Comparison of ENCODE assay signal across 10 cellular contexts in the genomic region with DNA sequence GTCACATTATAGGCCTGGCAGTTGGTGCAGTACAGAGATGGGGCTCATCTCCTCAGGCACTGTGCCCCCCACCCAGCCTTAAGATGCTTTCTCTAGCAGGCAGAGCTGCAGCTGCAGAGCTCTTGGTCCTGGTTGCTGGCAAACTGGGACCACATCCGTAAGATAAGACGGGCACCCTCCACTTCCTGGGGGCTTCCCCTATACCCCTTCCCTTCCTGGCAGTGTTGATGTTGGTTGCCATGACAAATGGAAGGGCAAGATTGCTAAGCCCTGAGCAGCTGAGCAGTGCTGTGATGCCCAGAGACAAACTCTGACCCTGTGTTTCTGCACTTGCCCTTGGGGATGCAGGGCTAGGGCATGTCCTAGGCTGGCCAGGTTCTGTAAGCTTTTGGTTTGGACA.
A peak's percentile ranks its signal among the peaks of the same experiment; 100 is the strongest.
DNase-seq lines count a peak whose midpoint lies in the region; ATAC-seq, FAIRE-seq and TF ChIP-seq lines count a peak whose summit lies in the region.
"Had no signal": no experiment of that assay in that cellular context is flagged by ENCODE, and none has a peak within 500 bp of the region (broad histone marks: within the 10 kb centered on the region; RNA-seq: fewer than 3 reads in every experiment).

No MANE protein-coding gene starts in this region.

- no peaks in the 10 kb centered on the region for H3K79me2 ChIP-seq in HepG2 (ENCODE audit: insufficient read depth, low read length)

- peaks cover 75% of the 10 kb centered on the region for H3K4me1 Mint-ChIP-seq in activated T-cell treated with anti-CD3 and anti-CD28 coated beads, Interleukin-2, amount 50 U/mL, for 24 hours (ENCODE audit: low read depth)
- H3K4me1 Mint-ChIP-seq in naive B cell = peaks cover 36 to 51% (median 42%) of the 10 kb centered on the region in 3 donors

- no peak overlapping the region for H3K4me2 ChIP-seq in HepG2 (ENCODE audit: low read depth, low read length)

- ATAC-seq in HepG2 (no peak), right lobe of liver (no peak), naive B cell (ENCODE audit: low read depth in 2 of 2) (peak; percentile 26 to 34)

- no peak overlapping the region for H3K4me3 ChIP-seq in HepG2 (replicated peaks in 1 of 3; ENCODE audit: insufficient read depth in 1 of 3, low read depth in 2 of 3, low read length in 3 of 3)
- no peak overlapping the region for H3K4me3 ChIP-seq in right lobe of liver
- H3K4me3 ChIP-seq: lung had no signal

- no TSS peak for BruUV-seq in HepG2 (replicated peaks; lab: Mats Ljungman, UMichigan)

- in situ Hi-C loops in HepG2 (cut with HindIII; ENCODE audit: extremely low pct_ligation_motif_present, low pct_unique_long_range_greater_than_20kb) = no loop called here
- in situ Hi-C loops in G401 (cut with HindIII; ENCODE audit: low sequenced_read_pairs) = no loop called here

- TF ChIP-seq EP300 in HepG2 (IDR thresholded peaks at IDR 0.05; ENCODE audit: low read depth in 2 of 2, low read length in 2 of 2) (no peak), HepG2 (CRISPR knock-in tag; IDR thresholded peaks at IDR 0.05; ENCODE audit: borderline replicate concordance) (no peak)

- no peak overlapping the region for H2AFZ ChIP-seq in HepG2 (ENCODE audit: low read length)

- no peak overlapping the region for H3K9ac ChIP-seq in HepG2 (ENCODE audit: insufficient read depth, low read depth, low read length)

- DNase-seq in HepG2 (ENCODE audit: low spot score) (no peak), right lobe of liver (no peak), naive B cell (peak; percentile 31), HEK293T (ENCODE audit: extremely low spot score) (no peak), G401 (ENCODE audit: low spot score) (no peak), GDM1 (lab: John Stamatoyannopoulos, UW) (no peak), ecto neural progenitor cell (ENCODE audit: low spot score) (no peak)
- peak; percentile 49 for DNase-seq in activated T-cell treated with anti-CD3 and anti-CD28 coated beads, Interleukin-2, amount 50 U/mL, for 24 hours
- DNase-seq: NCI-H187 had no signal

- TF ChIP-seq POLR2A in HepG2 (IDR thresholded peaks at IDR 0.05; ENCODE audit: insufficient read depth in 1 of 2, low read depth in 2 of 2, low read length in 2 of 2) = no peak
- TF ChIP-seq POLR2A in right lobe of liver (IDR thresholded peaks at IDR 0.05) = no peak

- no peaks in the 10 kb centered on the region for H3K9me3 ChIP-seq in HepG2 (ENCODE audit: low read length)
- no peaks in the 10 kb centered on the region for H3K9me3 ChIP-seq in right lobe of liver

- FAIRE-seq in HepG2 (lab: Jason Lieb, UNC) = no peak

- H3K36me3 Mint-ChIP-seq in activated T-cell treated with anti-CD3 and anti-CD28 coated beads, Interleukin-2, amount 50 U/mL, for 24 hours (ENCODE audit: low read depth) = no peaks in the 10 kb centered on the region
- no peaks in the 10 kb centered on the region for H3K36me3 Mint-ChIP-seq in naive B cell

- H3K27ac ChIP-seq in HepG2 (ENCODE audit: extremely low read length, insufficient read depth, low read length) (peak overlapping the region; percentile 75), right lobe of liver (no peak overlapping the region)

- no peaks in the 10 kb centered on the region for H4K20me1 ChIP-seq in HepG2 (ENCODE audit: insufficient read depth, low read length)

- intact Hi-C loops in HepG2 (cut with micrococcal nuclease; ENCODE audit: unreplicated experiment) (loop anchor here (2.0 kb wide), 2 partner anchors 13 to 483 kb away; no protein-coding TSS in a partner anchor), right lobe of liver (cut with DNase I) (loop anchor here in 1 of 2 donors (10.0 kb wide), 1 partner anchor 131 kb away; the partner anchor contains the start of gene EEPD1)

- CTCF ChIA-PET in HepG2 (lab: Yijun Ruan, JAX; ENCODE audit: low intra/inter-chr PET ratio, low total read pairs) = no interaction called here
- CTCF ChIA-PET in HEK293T (lab: Yijun Ruan, JAX) = no interaction called here

- H3K27me3 ChIP-seq in HepG2 (ENCODE audit: control insufficient read depth in 1 of 2, insufficient read depth in 2 of 2, low read length in 2 of 2) (no peaks in the 10 kb centered on the region), right lobe of liver (no peaks in the 10 kb centered on the region)

- H3K27me3 Mint-ChIP-seq in activated T-cell treated with anti-CD3 and anti-CD28 coated beads, Interleukin-2, amount 50 U/mL, for 24 hours = no peaks in the 10 kb centered on the region
- peaks cover under 1 to 8% (median 2%) of the 10 kb centered on the region in 3 donors for H3K27me3 Mint-ChIP-seq in naive B cell

- POLR2A ChIA-PET in HepG2 (lab: Yijun Ruan, JAX) (no interaction called here), HEK293T (lab: Yijun Ruan, JAX) (no interaction called here)

- H3K27ac Mint-ChIP-seq in activated T-cell treated with anti-CD3 and anti-CD28 coated beads, Interleukin-2, amount 50 U/mL, for 24 hours = peak overlapping the region; percentile 94
- H3K27ac Mint-ChIP-seq in naive B cell = peak overlapping the region; percentile 66 to 98 (median 93)

- TF ChIP-seq RAD21 in HepG2 (CRISPR knock-in tag; IDR thresholded peaks at IDR 0.05) = no peak

- no peaks in the 10 kb centered on the region for H3K9me3 Mint-ChIP-seq in activated T-cell treated with anti-CD3 and anti-CD28 coated beads, Interleukin-2, amount 50 U/mL, for 24 hours
- peaks cover 0 to 2% (median 0%) of the 10 kb centered on the region in 7 donors for H3K9me3 Mint-ChIP-seq in naive B cell

- WGBS in HepG2 (ENCODE audit: low lambda C conversion rate) = 94% methylated on average over 2 of the region's 2 CpGs
- WGBS in right lobe of liver (ENCODE audit: insufficient coverage, low coverage, low lambda C conversion rate, missing lambda C conversion rate) = 61% methylated on average over 2 of the region's 2 CpGs

- peaks cover 3 to 26% of the 10 kb centered on the region in 2 experiments; a peak in 4 of 5 replicates for H3K36me3 ChIP-seq in HepG2 (replicated peaks in 1 of 2; ENCODE audit: control insufficient read depth in 1 of 2, insufficient read depth in 2 of 2, low read length in 2 of 2)
- no peaks in the 10 kb centered on the region for H3K36me3 ChIP-seq in right lobe of liver

- H3K4me3 Mint-ChIP-seq in activated T-cell treated with anti-CD3 and anti-CD28 coated beads, Interleukin-2, amount 50 U/mL, for 24 hours = peak overlapping the region; percentile 42
- peak overlapping the region in 6 of 8 donors; percentile 38 to 80 (median 44) for H3K4me3 Mint-ChIP-seq in naive B cell

- H3K4me1 ChIP-seq in HepG2 (ENCODE audit: insufficient read depth, low read length) (peaks cover 82% of the 10 kb centered on the region), right lobe of liver (peaks cover 0 to 23% (median 5%) of the 10 kb centered on the region in 4 donors)

- TF ChIP-seq CTCF in HepG2 (CRISPR knock-in tag; IDR thresholded peaks at IDR 0.05) (no peak), right lobe of liver (IDR thresholded peaks at IDR 0.05) (no peak)

TF ChIP-seq in HepG2, 621 proteins besides CTCF, POLR2A, EP300 and RAD21:
- TF ChIP-seq KLF15 (CRISPR knock-in tag; IDR thresholded peaks at IDR 0.05; ENCODE audit: borderline replicate concordance) = no peak
- TF ChIP-seq RFX1 (IDR thresholded peaks at IDR 0.05) = 0 out of 2 replicates have a peak, but pooled peaks have one; percentile 8

TF ChIP-seq in HEK293T, 16 proteins besides CTCF, POLR2A, EP300 and RAD21:
- TF ChIP-seq FOXM1 (IDR thresholded peaks at IDR 0.05; ENCODE audit: borderline replicate concordance) (no peak), NFRKB (IDR thresholded peaks at IDR 0.05) (no peak), SUZ12 (IDR thresholded peaks at IDR 0.05) (no peak), CTBP1 (IDR thresholded peaks at IDR 0.05; ENCODE audit: borderline replicate concordance) (no peak), LEF1 (IDR thresholded peaks at IDR 0.05; ENCODE audit: borderline replicate concordance) (no peak), FOXK2 (IDR thresholded peaks at IDR 0.05) (no peak), L3MBTL2 (conservative IDR thresholded peaks at IDR 0.05) (no peak), ZNF384 (IDR thresholded peaks at IDR 0.05) (no peak), FOXA1 (IDR thresholded peaks at IDR 0.05) (no peak), ARNT (IDR thresholded peaks at IDR 0.05) (no peak), PKNOX1 (IDR thresholded peaks at IDR 0.05) (no peak), SP1 (IDR thresholded peaks at IDR 0.05) (no peak), BHLHE40 (IDR thresholded peaks at IDR 0.05; ENCODE audit: borderline replicate concordance) (no peak), ELF4 (IDR thresholded peaks at IDR 0.05) (no peak), TARDBP (IDR thresholded peaks at IDR 0.05) (no peak), HDGF (IDR thresholded peaks at IDR 0.05; ENCODE audit: borderline replicate concordance) (no peak)

Comparison
In these comparisons a context has a peak if more than half of its experiments do, and no peak if none do; other contexts are left out.
1. ATAC-seq: peak in naive B cell (2 of 2); none in HepG2 (single experiment) and right lobe of liver (0 of 4).
2. DNase-seq: peak in activated T-cell treated with anti-CD3 and anti-CD28 coated beads, Interleukin-2, amount 50 U/mL, for 24 hours (single experiment) and naive B cell (single experiment); none in HepG2 (single experiment), right lobe of liver (0 of 3), HEK293T (single experiment), G401 (single experiment), GDM1 (single experiment) and ecto neural progenitor cell (single experiment).